ENCODE assay signal across 25 cellular contexts in genomic region chr1:166855558-166855957, GRCh38.
"Had no signal": no experiment of that assay in that cellular context is flagged by ENCODE, and none has a peak within 500 bp of the region (broad histone marks: within the 10 kb centered on the region; RNA-seq: fewer than 3 reads in every experiment).

No MANE protein-coding gene starts in this region.

- DNase-seq: activated CD4-positive, alpha-beta T cell treated with anti-CD3 and anti-CD28 coated beads for 4 hours; activated CD8-positive, alpha-beta memory T cell treated with anti-CD3 and anti-CD28 coated beads, Interleukin-2, amount 50 U/mL, for 48 hours; activated naive CD8-positive, alpha-beta T cell treated with anti-CD3 and anti-CD28 coated beads, Interleukin-2, amount 50 U/mL, for 24 hours; anterior cingulate cortex; erythroblast; foreskin melanocyte; glutamatergic neuron; hypothalamus; islet precursor cell; nucleus accumbens; retina; stimulated activated CD4-positive, alpha-beta T cell treated with anti-CD3 and anti-CD28 coated beads, Interleukin-12 subunit alpha, Interleukin-12 subunit beta, amount 100 ng/mL, for 4 hours; stimulated activated CD4-positive, alpha-beta T cell treated with anti-CD3 and anti-CD28 coated beads, Interleukin-1b, Interleukin-23, amount 100 ng/mL, for 48 hours had no signal

- H3K9me3 ChIP-seq: suprapubic skin had no signal

- H3K9me3 Mint-ChIP-seq: activated naive CD8-positive, alpha-beta T cell treated with anti-CD3 and anti-CD28 coated beads, Interleukin-2, amount 50 U/mL, for 24 hours; brain; central memory CD8-positive, alpha-beta T cell; mesothelial cell of epicardium; nephron; stimulated activated naive CD8-positive, alpha-beta T cell treated with anti-CD3 and anti-CD28 coated beads, Interleukin-15, Interleukin-2, amounts not matched to agents 100 ng/mL and 50 ng/mL, for 24 hours; T-helper 2 cell treated with Interferon-gamma antibody and Interleukin-4, amounts not matched to agents 5 μg/mL and 100 μg/mL, for 36 hours; type B pancreatic cell had no signal

- H3K27ac Mint-ChIP-seq: activated naive CD8-positive, alpha-beta T cell treated with anti-CD3 and anti-CD28 coated beads, Interleukin-2, amount 50 U/mL, for 24 hours; mesothelial cell of epicardium; nephron; T-helper 2 cell treated with Interferon-gamma antibody and Interleukin-4, amounts not matched to agents 5 μg/mL and 100 μg/mL, for 36 hours; type B pancreatic cell had no signal

- H3K4me1 ChIP-seq: suprapubic skin had no signal

- H3K4me3 Mint-ChIP-seq: activated naive CD8-positive, alpha-beta T cell treated with anti-CD3 and anti-CD28 coated beads, Interleukin-2, amount 50 U/mL, for 24 hours; brain; central memory CD8-positive, alpha-beta T cell; mesothelial cell of epicardium; nephron; stimulated activated naive CD8-positive, alpha-beta T cell treated with anti-CD3 and anti-CD28 coated beads, Interleukin-15, Interleukin-2, amounts not matched to agents 100 ng/mL and 50 ng/mL, for 24 hours; T-helper 2 cell treated with Interferon-gamma antibody and Interleukin-4, amounts not matched to agents 5 μg/mL and 100 μg/mL, for 36 hours; type B pancreatic cell had no signal

- H3K27me3 ChIP-seq: suprapubic skin had no signal

- H3K4me3 ChIP-seq: coronary artery, suprapubic skin had no signal

- ATAC-seq: activated naive CD8-positive, alpha-beta T cell treated with anti-CD3 and anti-CD28 coated beads, Interleukin-2, amount 50 U/mL, for 24 hours; left lobe of liver had no signal

- FAIRE-seq: endometrium, TTC549 had no signal

- H3K27ac ChIP-seq: coronary artery, suprapubic skin had no signal
